ENCODE assay signal across 16 cellular contexts in genomic region chr11:2076441-2076840, GRCh38.
DNase-seq lines count a peak whose midpoint lies in the region; ATAC-seq and TF ChIP-seq lines count a peak whose summit lies in the region.
"Had no signal": no experiment of that assay in that cellular context is flagged by ENCODE, and none has a peak within 500 bp of the region (broad histone marks: within the 10 kb centered on the region; RNA-seq: fewer than 3 reads in every experiment).

No MANE protein-coding gene starts in this region.

- CTCF ChIA-PET in RWPE1 (lab: Yijun Ruan, JAX) = interaction anchor here (1.4 kb wide), 1 partner anchor 75 kb away, joined by 5 read pairs; no protein-coding TSS in a partner anchor

- H3K27ac ChIP-seq in RWPE1 (peak overlapping the region; percentile 57; the same call in 1 of the 2 replicates), foreskin keratinocyte (peak overlapping the region; percentile 40)
- H3K27ac ChIP-seq: dorsolateral prefrontal cortex, skin epidermis had no signal

- DNase-seq in activated effector memory CD4-positive, alpha-beta T cell treated with anti-CD3 and anti-CD28 coated beads, Interleukin-2, amount 50 U/mL, for 16 hours = peak; percentile 28
- DNase-seq in activated effector memory CD4-positive, alpha-beta T cell treated with Interleukin-2 at 50 U/mL for 16 hours = no peak
- no peak for DNase-seq in RWPE1 (ENCODE audit: low spot score)
- no peak for DNase-seq in foreskin keratinocyte
- DNase-seq in NCI-H1092 treated with DMSO at 0.1 percent for 48 hours (lab: John Stamatoyannopoulos, UW) = no peak
- no peak for DNase-seq in stimulated activated CD4-positive, alpha-beta T cell treated with anti-CD3 and anti-CD28 coated beads, Interleukin-12 subunit alpha, Interleukin-12 subunit beta, amount 100 ng/mL, for 4 hours
- DNase-seq in dermis blood vessel endothelial cell = no peak
- DNase-seq: glutamatergic neuron, NCI-H1105, NCI-H2029 treated with DMSO at 0.1 percent for 48 hours, NCI-H2227 treated with DMSO at 0.1 percent for 48 hours, occipital lobe, RPMI8226, T-helper 9 cell had no signal

- ATAC-seq in foreskin keratinocyte = no peak

- POLR2A ChIA-PET in RWPE1 (lab: Yijun Ruan, JAX; ENCODE audit: low non-redundant PET) = no interaction called here

- H3K4me1 ChIP-seq in foreskin keratinocyte = peaks cover 12% of the 10 kb centered on the region

- no peak for TF ChIP-seq CTCF in RWPE1 (conservative IDR thresholded peaks at IDR 0.05; ENCODE audit: low read depth)
- no peak for TF ChIP-seq CTCF in foreskin keratinocyte (conservative IDR thresholded peaks at IDR 0.05)

- H3K27me3 ChIP-seq in foreskin keratinocyte = peaks cover 6% of the 10 kb centered on the region
